In genomic region chr20:15703171-15703911, GRCh38 we compare ENCODE assay signal across 14 cellular contexts.
DNase-seq lines count a peak whose midpoint lies in the region; ATAC-seq and TF ChIP-seq lines count a peak whose summit lies in the region.
"Had no signal": no experiment of that assay in that cellular context is flagged by ENCODE, and none has a peak within 500 bp of the region (broad histone marks: within the 10 kb centered on the region; RNA-seq: fewer than 3 reads in every experiment).

No MANE protein-coding gene starts in this region.

- H3K27me3 ChIP-seq in brain microvascular endothelial cell (replicated peaks) = no peaks in the 10 kb centered on the region
- H3K27me3 ChIP-seq: adrenal gland had no signal

- H3K36me3 ChIP-seq in brain microvascular endothelial cell (replicated peaks) = no peaks in the 10 kb centered on the region
- H3K36me3 ChIP-seq: adrenal gland had no signal

- H3K27ac ChIP-seq in brain microvascular endothelial cell = peak overlapping the region; percentile 63
- H3K27ac ChIP-seq: adrenal gland, VCaP had no signal

- DNase-seq in EH (ENCODE audit: low read depth) = peak; percentile 87
- peak; percentile 62 for DNase-seq in NCI-H460 (ENCODE audit: extremely low read depth, low read depth)
- DNase-seq in brain microvascular endothelial cell = peak; percentile 89
- peak; percentile 89 for DNase-seq in kidney tubule cell (ENCODE audit: low spot score)
- no peak for DNase-seq in SKM-1 (lab: John Stamatoyannopoulos, UW; ENCODE audit: unreplicated experiment)
- DNase-seq in NCI-H748 treated with DMSO at 0.1 percent for 48 hours (lab: John Stamatoyannopoulos, UW) = no peak
- DNase-seq: adrenal gland; CD4-positive, CD25-positive, alpha-beta regulatory T cell; GOT3; NCI-H2029; stimulated activated CD4-positive, alpha-beta T cell treated with anti-CD3 and anti-CD28 coated beads, Interleukin-2, amount 100 ng/mL, for 48 hours had no signal

- ATAC-seq in HG02623 (IDR thresholded peaks at IDR 0.05; ENCODE audit: unreplicated experiment) (no peak), GM18907 (IDR thresholded peaks at IDR 0.05; ENCODE audit: unreplicated experiment) (no peak)

- no peak overlapping the region for H3K4me3 ChIP-seq in brain microvascular endothelial cell (ENCODE audit: low read depth, low read length)
- H3K4me3 ChIP-seq: adrenal gland had no signal

- TF ChIP-seq CTCF in brain microvascular endothelial cell (IDR thresholded peaks at IDR 0.05; ENCODE audit: low read depth, low read length, missing control alignments) = no peak

- in situ Hi-C loops in brain microvascular endothelial cell (cut with HindIII; ENCODE audit: low pct_ligation_motif_present, low sequenced_read_pairs) = no loop called here

Comparison
In these comparisons a context has a peak if more than half of its experiments do, and no peak if none do; other contexts are left out.
1. DNase-seq: peak in EH (single experiment), NCI-H460 (single experiment), brain microvascular endothelial cell (single experiment) and kidney tubule cell (single experiment); none in SKM-1 (single experiment) and NCI-H748 treated with DMSO at 0.1 percent for 48 hours (single experiment).